ENCODE assay signal across 27 cellular contexts in genomic region chr14:41913398-41913797, GRCh38.
DNase-seq lines count a peak whose midpoint lies in the region; ATAC-seq, FAIRE-seq and TF ChIP-seq lines count a peak whose summit lies in the region.
"Had no signal": no experiment of that assay in that cellular context is flagged by ENCODE, and none has a peak within 500 bp of the region (broad histone marks: within the 10 kb centered on the region; RNA-seq: fewer than 3 reads in every experiment).

No MANE protein-coding gene starts in this region.

- H3K4me3 ChIP-seq in HepG2 (replicated peaks in 1 of 3; ENCODE audit: insufficient read depth in 1 of 3, low read depth in 2 of 3, low read length in 3 of 3) (no peak overlapping the region), right lobe of liver (no peak overlapping the region), SU-DHL-6 (ENCODE audit: insufficient read depth, low read length, poor library complexity, severe bottlenecking) (no peak overlapping the region)
- H3K4me3 ChIP-seq: BLaER1, GM12878 had no signal

- H3K4me2 ChIP-seq in HepG2 (ENCODE audit: low read depth, low read length): no peak overlapping the region
- no peak overlapping the region for H3K4me2 ChIP-seq in SU-DHL-6 (ENCODE audit: low read depth, low read length, poor library complexity, severe bottlenecking)
- H3K4me2 ChIP-seq: BLaER1 had no signal

- TF ChIP-seq POLR2A in HepG2 (IDR thresholded peaks at IDR 0.05; ENCODE audit: insufficient read depth in 1 of 2, low read depth in 2 of 2, low read length in 2 of 2): no peak
- TF ChIP-seq POLR2A in right lobe of liver (IDR thresholded peaks at IDR 0.05): no peak

- ATAC-seq in HepG2 (no peak), right lobe of liver (no peak), GM18907 (IDR thresholded peaks at IDR 0.05; ENCODE audit: unreplicated experiment) (no peak), GM19328 (IDR thresholded peaks at IDR 0.05; ENCODE audit: unreplicated experiment) (no peak)
- ATAC-seq: GM12878 had no signal

- H3F3A ChIP-seq in SU-DHL-6 (ENCODE audit: insufficient read depth): no peaks in the 10 kb centered on the region

- CTCF ChIA-PET in HepG2 (lab: Yijun Ruan, JAX; ENCODE audit: low intra/inter-chr PET ratio, low total read pairs): no interaction called here

- H4K20me1 ChIP-seq in HepG2 (ENCODE audit: insufficient read depth, low read length): no peaks in the 10 kb centered on the region
- H4K20me1 ChIP-seq in SU-DHL-6 (ENCODE audit: low read depth, low read length): no peaks in the 10 kb centered on the region
- H4K20me1 ChIP-seq: BLaER1 had no signal

- no peaks in the 10 kb centered on the region for H3K4me1 ChIP-seq in HepG2 (ENCODE audit: insufficient read depth, low read length)
- no peaks in the 10 kb centered on the region for H3K4me1 ChIP-seq in right lobe of liver
- H3K4me1 ChIP-seq: BE2C, BLaER1 had no signal

- POLR2A ChIA-PET in HepG2 (lab: Yijun Ruan, JAX): no interaction called here

- H3K9ac ChIP-seq in HepG2 (ENCODE audit: insufficient read depth, low read depth, low read length): no peak overlapping the region
- no peak overlapping the region for H3K9ac ChIP-seq in SU-DHL-6 (ENCODE audit: low read length)
- H3K9ac ChIP-seq: BLaER1 had no signal

- BruUV-seq in HepG2 (replicated peaks; lab: Mats Ljungman, UMichigan): no TSS peak

- DNase-seq in HepG2 (ENCODE audit: low spot score): no peak
- DNase-seq in right lobe of liver: no peak
- no peak for DNase-seq in frontal cortex (ENCODE audit: low spot score in 2 of 2)
- no peak for DNase-seq in retina
- DNase-seq: ACHN; BE2C; C1 segment of cervical spinal cord; CD4-positive, alpha-beta memory T cell; CD4-positive, CD25-positive, alpha-beta regulatory T cell; CD8-positive, alpha-beta memory T cell; COR-L47; DMS 273 treated with DMSO at 0.1 percent for 48 hours; DMS153; DMS53; DMS79; DND-41; EL; GDM1 had no signal

- H2AFZ ChIP-seq in HepG2 (ENCODE audit: low read length): no peak overlapping the region
- peak overlapping the region; percentile 31 for H2AFZ ChIP-seq in SU-DHL-6 (ENCODE audit: low read depth, low read length, severe bottlenecking)

- WGBS in HepG2 (ENCODE audit: low lambda C conversion rate): under 1% methylated on average over 2 of the region's 2 CpGs
- 51% methylated on average over 2 of the region's 2 CpGs for WGBS in right lobe of liver (ENCODE audit: insufficient coverage, low coverage, low lambda C conversion rate, missing lambda C conversion rate)

- no peaks in the 10 kb centered on the region for H3K79me2 ChIP-seq in HepG2 (ENCODE audit: insufficient read depth, low read length)
- no peaks in the 10 kb centered on the region for H3K79me2 ChIP-seq in SU-DHL-6 (ENCODE audit: insufficient read depth, low read length)

- FAIRE-seq in HepG2 (lab: Jason Lieb, UNC) (no peak), frontal cortex (lab: Jason Lieb, UNC) (peak; percentile 19)
- FAIRE-seq: GM12878, GM12892, GM18507, GM19239 had no signal

- H3K27ac ChIP-seq in HepG2 (ENCODE audit: extremely low read length, insufficient read depth, low read length): no peak overlapping the region
- H3K27ac ChIP-seq in right lobe of liver: no peak overlapping the region
- H3K27ac ChIP-seq in SU-DHL-6 (ENCODE audit: low read depth, low read length): no peak overlapping the region
- H3K27ac ChIP-seq: 22Rv1, BLaER1 had no signal

- intact Hi-C loops in HepG2 (cut with micrococcal nuclease; ENCODE audit: unreplicated experiment) (no loop called here), right lobe of liver (cut with DNase I) (no loop called here)

- H3K27me3 ChIP-seq in HepG2 (ENCODE audit: control insufficient read depth in 1 of 2, insufficient read depth in 2 of 2, low read length in 2 of 2): no peaks in the 10 kb centered on the region
- H3K27me3 ChIP-seq in right lobe of liver: no peaks in the 10 kb centered on the region
- H3K27me3 ChIP-seq in SU-DHL-6 (ENCODE audit: low read length): no peaks in the 10 kb centered on the region
- H3K27me3 ChIP-seq: BE2C, BLaER1 had no signal

- H3K9me3 ChIP-seq in HepG2 (ENCODE audit: low read length) (peaks cover 36% of the 10 kb centered on the region), right lobe of liver (no peaks in the 10 kb centered on the region), SU-DHL-6 (ENCODE audit: insufficient read depth, low read length) (no peaks in the 10 kb centered on the region)
- H3K9me3 ChIP-seq: BE2C, BLaER1 had no signal

- in situ Hi-C loops in HepG2 (cut with HindIII; ENCODE audit: extremely low pct_ligation_motif_present, low pct_unique_long_range_greater_than_20kb): no loop called here

- TF ChIP-seq RAD21 in HepG2 (CRISPR knock-in tag; IDR thresholded peaks at IDR 0.05): no peak

- no peaks in the 10 kb centered on the region; the same call in 1 of the 2 replicates for H3K9me2 ChIP-seq in SU-DHL-6 (replicated peaks; ENCODE audit: insufficient read depth, low read length)

- H3K36me3 ChIP-seq in HepG2 (replicated peaks in 1 of 2; ENCODE audit: control insufficient read depth in 1 of 2, insufficient read depth in 2 of 2, low read length in 2 of 2) (no peaks in the 10 kb centered on the region), right lobe of liver (no peaks in the 10 kb centered on the region), SU-DHL-6 (ENCODE audit: low read length) (no peaks in the 10 kb centered on the region; the same call in 1 of the 2 replicates)
- H3K36me3 ChIP-seq: BE2C, BLaER1 had no signal

- TF ChIP-seq EP300 in HepG2 (IDR thresholded peaks at IDR 0.05; ENCODE audit: low read depth in 2 of 2, low read length in 2 of 2): no peak
- no peak for TF ChIP-seq EP300 in HepG2 (CRISPR knock-in tag; IDR thresholded peaks at IDR 0.05; ENCODE audit: borderline replicate concordance)

- no peak for TF ChIP-seq CTCF in HepG2 (CRISPR knock-in tag; IDR thresholded peaks at IDR 0.05)
- no peak for TF ChIP-seq CTCF in right lobe of liver (IDR thresholded peaks at IDR 0.05)
- no peak for TF ChIP-seq CTCF in SU-DHL-6 (IDR thresholded peaks at IDR 0.05; ENCODE audit: insufficient read depth, low read length, poor library complexity, severe bottlenecking)

TF ChIP-seq in HepG2, 621 proteins besides CTCF, POLR2A, EP300 and RAD21:
- TF ChIP-seq MAFF (IDR thresholded peaks at IDR 0.05; ENCODE audit: low read depth, low read length) (peak; percentile 49; the same call in 1 of the 2 replicates), MAFK (conservative IDR thresholded peaks at IDR 0.05 in 1 of 2, IDR thresholded peaks at IDR 0.05 in 1 of 2; ENCODE audit: low read length in 2 of 2) (peak; percentile 60 to 63; a peak in 3 of 4 replicates), ZSCAN20 (CRISPR knock-in tag; IDR thresholded peaks at IDR 0.05; ENCODE audit: borderline replicate concordance) (no peak)
